In genomic region chr5:95848701-95849100, GRCh38 we compare ENCODE assay signal across 16 cellular contexts.
"Had no signal": no experiment of that assay in that cellular context is flagged by ENCODE, and none has a peak within 500 bp of the region (broad histone marks: within the 10 kb centered on the region; RNA-seq: fewer than 3 reads in every experiment).

No MANE protein-coding gene starts in this region.

- H3K27ac ChIP-seq: psoas muscle, sigmoid colon had no signal

- H3K27me3 ChIP-seq: dorsolateral prefrontal cortex, sigmoid colon had no signal

- H3K4me1 ChIP-seq: psoas muscle, sigmoid colon had no signal

- ATAC-seq: psoas muscle; stimulated activated naive CD8-positive, alpha-beta T cell treated with anti-CD3 and anti-CD28 coated beads, Interleukin-15, Interleukin-2, amounts not matched to agents 100 U/mL and 50 U/mL, for 24 hours had no signal

- H3K9me3 ChIP-seq: psoas muscle, sigmoid colon had no signal

- DNase-seq: activated CD4-positive, alpha-beta T cell treated with anti-CD3 and anti-CD28 coated beads, Interleukin-2, amount 50 U/mL, for 1 hour; activated CD4-positive, CD25-positive, alpha-beta regulatory T cell; activated effector memory CD4-positive, alpha-beta T cell treated with Interleukin-2 at 50 U/mL for 16 hours; activated T-cell treated with anti-CD3 and anti-CD28 coated beads, Interleukin-2, amount 50 U/mL, for 24 hours; amygdala; dorsolateral prefrontal cortex; foreskin melanocyte; head of caudate nucleus; mesendoderm; nephron progenitor cell; psoas muscle; sigmoid colon; stimulated activated CD4-positive, alpha-beta T cell treated with anti-CD3 and anti-CD28 coated beads, Interleukin-4, amount 100 ng/mL, for 1 hour; stimulated activated CD8-positive, alpha-beta memory T cell treated with anti-CD3 and anti-CD28 coated beads, Interleukin-4, amount 100 ng/mL, for 48 hours; stimulated activated naive CD8-positive, alpha-beta T cell treated with anti-CD3 and anti-CD28 coated beads, Interleukin-15, Interleukin-2, amounts not matched to agents 100 U/mL and 50 U/mL, for 24 hours; T-helper 2 cell had no signal

- H3K36me3 ChIP-seq: sigmoid colon had no signal

- H3K4me3 ChIP-seq: dorsolateral prefrontal cortex, psoas muscle, sigmoid colon had no signal
